1 cellular context compared by ENCODE assay signal in genomic region chr13:93217701-93218100, GRCh38.
TF ChIP-seq lines count a peak whose summit lies in the region.

No MANE protein-coding gene starts in this region.

TF ChIP-seq in SK-N-SH, 30 proteins besides CTCF, POLR2A, EP300 and RAD21 (continued from another document):
- no peak for TF ChIP-seq MEF2A (IDR thresholded peaks at IDR 0.05; ENCODE audit: borderline replicate concordance, low read depth)
